1 cellular context compared by ENCODE assay signal in genomic region chr1:45569571-45569961, GRCh38.
TF ChIP-seq lines count a peak whose summit lies in the region.

No MANE protein-coding gene starts in this region.

TF ChIP-seq in HCT116, 20 proteins besides CTCF, POLR2A, EP300 and RAD21:
- no peak for TF ChIP-seq MAX (IDR thresholded peaks at IDR 0.05)
- no peak for TF ChIP-seq EZH2 (IDR thresholded peaks at IDR 0.05)
- no peak for TF ChIP-seq ZBTB33 (IDR thresholded peaks at IDR 0.05; ENCODE audit: extremely low read depth, insufficient replicate concordance, low read length)
- TF ChIP-seq ZFX (IDR thresholded peaks at IDR 0.05) = no peak
- TF ChIP-seq EGR1 (IDR thresholded peaks at IDR 0.05; ENCODE audit: low read depth) = no peak
- no peak for TF ChIP-seq CEBPB (IDR thresholded peaks at IDR 0.05; ENCODE audit: low read depth)
- TF ChIP-seq ATF3 (IDR thresholded peaks at IDR 0.05) = no peak
- TF ChIP-seq TCF7L2 (IDR thresholded peaks at IDR 0.05; ENCODE audit: borderline replicate concordance, extremely low read depth, insufficient read depth, insufficient read length) = no peak
- TF ChIP-seq SP1 (IDR thresholded peaks at IDR 0.05; ENCODE audit: low read depth) = no peak
- TF ChIP-seq SIN3A (IDR thresholded peaks at IDR 0.05; ENCODE audit: low read depth) = no peak
- TF ChIP-seq CBX3 (IDR thresholded peaks at IDR 0.05; ENCODE audit: low read depth) = no peak
- TF ChIP-seq FOSL1 (IDR thresholded peaks at IDR 0.05; ENCODE audit: low read depth) = no peak
